In the genomic region with DNA sequence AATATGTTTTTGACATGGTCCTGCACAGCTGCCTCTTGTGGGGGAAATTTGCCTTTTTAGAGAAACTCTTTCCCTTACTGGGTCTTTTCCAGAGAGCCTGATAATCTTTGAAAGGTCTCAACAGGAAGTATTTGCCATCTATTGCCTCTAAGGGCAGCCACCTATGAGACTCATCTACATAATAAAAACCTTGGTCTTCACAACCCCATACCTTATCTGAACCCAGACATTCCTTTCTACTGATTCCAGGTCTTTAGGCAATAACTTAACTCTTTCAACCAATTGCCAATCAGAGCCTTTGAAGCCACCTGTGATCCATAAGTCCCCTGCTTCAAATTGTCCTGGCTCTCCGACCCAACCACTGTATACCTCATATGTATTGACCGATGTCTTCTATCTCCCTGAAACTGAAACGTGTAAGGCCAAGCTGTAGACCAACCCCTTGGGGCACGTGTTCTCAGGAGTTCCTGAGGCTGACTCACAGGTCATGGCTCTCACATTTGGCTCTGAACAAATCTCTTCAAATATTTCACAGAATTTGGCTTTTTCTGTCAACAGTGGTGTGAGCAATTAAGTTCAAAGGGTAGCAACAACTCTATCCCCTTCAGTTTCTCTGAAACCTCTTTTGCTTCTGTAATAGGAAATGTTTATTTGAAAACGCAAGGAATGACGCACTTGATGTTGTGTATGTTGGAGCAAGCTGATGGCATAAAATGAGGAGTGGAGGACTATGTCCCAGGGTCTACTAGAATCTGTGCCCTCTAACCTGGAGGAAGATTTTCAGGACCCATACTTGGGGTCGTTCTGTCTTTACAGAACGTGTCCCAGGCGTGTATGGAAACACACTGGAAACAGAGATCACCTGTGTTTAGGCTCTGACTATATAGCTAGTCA, we compare ENCODE assay signal across 1 cellular context.
A peak's percentile ranks its signal among the peaks of the same experiment; 100 is the strongest.
TF ChIP-seq lines count a peak whose summit lies in the region.

No MANE protein-coding gene starts in this region.

TF ChIP-seq in WTC11, 78 proteins besides CTCF, POLR2A, EP300 and RAD21:
- TF ChIP-seq, protein P1, sequence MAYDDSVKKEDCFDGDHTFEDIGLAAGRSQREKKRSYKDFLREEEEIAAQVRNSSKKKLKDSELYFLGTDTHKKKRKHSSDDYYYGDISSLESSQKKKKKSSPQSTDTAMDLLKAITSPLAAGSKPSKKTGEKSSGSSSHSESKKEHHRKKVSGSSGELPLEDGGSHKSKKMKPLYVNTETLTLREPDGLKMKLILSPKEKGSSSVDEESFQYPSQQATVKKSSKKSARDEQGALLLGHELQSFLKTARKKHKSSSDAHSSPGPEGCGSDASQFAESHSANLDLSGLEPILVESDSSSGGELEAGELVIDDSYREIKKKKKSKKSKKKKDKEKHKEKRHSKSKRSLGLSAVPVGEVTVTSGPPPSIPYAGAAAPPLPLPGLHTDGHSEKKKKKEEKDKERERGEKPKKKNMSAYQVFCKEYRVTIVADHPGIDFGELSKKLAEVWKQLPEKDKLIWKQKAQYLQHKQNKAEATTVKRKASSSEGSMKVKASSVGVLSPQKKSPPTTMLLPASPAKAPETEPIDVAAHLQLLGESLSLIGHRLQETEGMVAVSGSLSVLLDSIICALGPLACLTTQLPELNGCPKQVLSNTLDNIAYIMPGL (CRISPR knock-in tag; IDR thresholded peaks at IDR 0.05): no peak
- 0 out of 2 replicates have a peak, but pooled peaks have one; percentile 13 for TF ChIP-seq MAX (CRISPR knock-in tag; IDR thresholded peaks at IDR 0.05)
